In the genomic region with DNA sequence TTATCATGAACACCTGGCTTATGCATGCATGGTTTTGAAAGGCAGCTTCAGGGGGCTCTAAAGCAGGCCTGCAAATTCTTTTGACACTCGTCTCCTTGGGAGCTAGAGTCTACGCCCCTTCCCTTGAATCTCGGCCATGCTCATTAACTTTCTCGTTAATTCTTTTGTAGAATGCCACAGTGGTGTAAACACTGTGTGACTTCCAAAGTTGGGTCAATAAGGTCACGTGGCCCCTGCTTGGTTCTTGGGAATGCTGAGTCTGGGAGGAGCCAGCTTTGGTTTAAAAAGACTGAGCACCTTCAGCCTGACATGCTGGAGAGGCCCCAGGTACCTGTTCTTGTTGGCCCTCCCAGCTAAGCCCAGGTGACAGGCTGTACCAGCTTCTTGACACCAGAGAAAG, we compare ENCODE assay signal across 17 cellular contexts.
"Had no signal": no experiment of that assay in that cellular context is flagged by ENCODE, and none has a peak within 500 bp of the region (broad histone marks: within the 10 kb centered on the region; RNA-seq: fewer than 3 reads in every experiment).

No MANE protein-coding gene starts in this region.

- H3K4me3 ChIP-seq: psoas muscle, right lobe of liver, thoracic aorta had no signal

- H3K4me3 Mint-ChIP-seq: activated B cell treated with CpG ODN at 0.5 μM for 24 hours; activated CD4-positive, alpha-beta T cell treated with anti-CD3 and anti-CD28 coated beads, Interleukin-2, amount 10 ng/mL, durations not matched to agents 24 days and 14 days; activated naive CD8-positive, alpha-beta T cell treated with anti-CD3 and anti-CD28 coated beads, Interleukin-2, amount 10 ng/mL, durations not matched to agents 7 days and 5 days; activated T-helper 1 cell treated with anti-CD3 and anti-CD28 coated beads, Interleukin-12 subunit alpha, Interleukin-12 subunit beta, Interleukin-2, Interleukin-4 antibody, amounts not matched to agents 30 ng/mL and 10 ng/mL and 1 ng/mL, durations not matched to agents 14 hours and 24 hours and 36 hours; central memory CD8-positive, alpha-beta T cell; natural killer cell; stimulated activated naive CD8-positive, alpha-beta T cell treated with anti-CD3 and anti-CD28 coated beads, Interleukin-15, amount 100 ng/mL, for 72 hours; T-helper 1 cell treated with Interleukin-12 subunit alpha and Interleukin-12 subunit beta and Interleukin-4 antibody, amounts not matched to agents 30 μg/mL and 1 μg/mL, for 36 hours had no signal

- ATAC-seq: left colon; natural killer cell; psoas muscle; stimulated activated naive CD8-positive, alpha-beta T cell treated with anti-CD3 and anti-CD28 coated beads, Interleukin-15, amount 100 ng/mL, for 72 hours had no signal

- DNase-seq: activated B cell treated with CpG ODN at 0.5 μM for 24 hours; activated CD4-positive, alpha-beta T cell treated with anti-CD3 and anti-CD28 coated beads, Interleukin-2, amount 10 ng/mL, durations not matched to agents 24 days and 14 days; activated naive CD4-positive, alpha-beta T cell; activated naive CD8-positive, alpha-beta T cell treated with anti-CD3 and anti-CD28 coated beads, Interleukin-2, amount 10 ng/mL, durations not matched to agents 7 days and 5 days; brain microvascular endothelial cell; cortex of kidney; effector memory CD4-positive, alpha-beta T cell; left colon; natural killer cell; psoas muscle; right lobe of liver; stimulated activated naive CD8-positive, alpha-beta T cell treated with anti-CD3 and anti-CD28 coated beads, Interleukin-15, amount 100 ng/mL, for 72 hours had no signal

- H3K27ac ChIP-seq: brain microvascular endothelial cell, epithelial cell of prostate, psoas muscle, right lobe of liver, thoracic aorta had no signal

- H3K27me3 ChIP-seq: brain microvascular endothelial cell, right lobe of liver had no signal

- H3K27ac Mint-ChIP-seq: activated B cell treated with CpG ODN at 0.5 μM for 24 hours; activated CD4-positive, alpha-beta T cell treated with anti-CD3 and anti-CD28 coated beads, Interleukin-2, amount 10 ng/mL, durations not matched to agents 24 days and 14 days; activated naive CD8-positive, alpha-beta T cell treated with anti-CD3 and anti-CD28 coated beads, Interleukin-2, amount 10 ng/mL, durations not matched to agents 7 days and 5 days; activated T-helper 1 cell treated with anti-CD3 and anti-CD28 coated beads, Interleukin-12 subunit alpha, Interleukin-12 subunit beta, Interleukin-2, Interleukin-4 antibody, amounts not matched to agents 30 ng/mL and 10 ng/mL and 1 ng/mL, durations not matched to agents 14 hours and 24 hours and 36 hours; natural killer cell; T-helper 1 cell treated with Interleukin-12 subunit alpha and Interleukin-12 subunit beta and Interleukin-4 antibody, amounts not matched to agents 30 μg/mL and 1 μg/mL, for 36 hours had no signal

- H3K36me3 Mint-ChIP-seq: natural killer cell had no signal

- H3K4me1 Mint-ChIP-seq: activated B cell treated with CpG ODN at 0.5 μM for 24 hours; activated CD4-positive, alpha-beta T cell treated with anti-CD3 and anti-CD28 coated beads, Interleukin-2, amount 10 ng/mL, durations not matched to agents 24 days and 14 days; activated naive CD8-positive, alpha-beta T cell treated with anti-CD3 and anti-CD28 coated beads, Interleukin-2, amount 10 ng/mL, durations not matched to agents 7 days and 5 days; stimulated activated naive CD8-positive, alpha-beta T cell treated with anti-CD3 and anti-CD28 coated beads, Interleukin-15, amount 100 ng/mL, for 72 hours had no signal

- H3K4me1 ChIP-seq: psoas muscle, right lobe of liver had no signal

- H3K9me3 Mint-ChIP-seq: natural killer cell had no signal

- H3K36me3 ChIP-seq: brain microvascular endothelial cell, thoracic aorta had no signal

- H3K9me3 ChIP-seq: psoas muscle, right lobe of liver, thoracic aorta had no signal

- H3K27me3 Mint-ChIP-seq: activated B cell treated with CpG ODN at 0.5 μM for 24 hours; activated CD4-positive, alpha-beta T cell treated with anti-CD3 and anti-CD28 coated beads, Interleukin-2, amount 10 ng/mL, durations not matched to agents 24 days and 14 days; activated naive CD8-positive, alpha-beta T cell treated with anti-CD3 and anti-CD28 coated beads, Interleukin-2, amount 10 ng/mL, durations not matched to agents 7 days and 5 days; central memory CD8-positive, alpha-beta T cell; stimulated activated naive CD8-positive, alpha-beta T cell treated with anti-CD3 and anti-CD28 coated beads, Interleukin-15, amount 100 ng/mL, for 72 hours had no signal
